Comparison of ENCODE assay signal across 20 cellular contexts in genomic region chr7:128194533-128195282, GRCh38. TPM values are rescaled to one million over a fixed set of nuclear protein-coding genes. Genes with fewer than 3 reads are reported as not detected.
A peak's percentile ranks its signal among the peaks of the same experiment; 100 is the strongest.
DNase-seq lines count a peak whose midpoint lies in the region; ATAC-seq, FAIRE-seq and TF ChIP-seq lines count a peak whose summit lies in the region.
"Had no signal": no experiment of that assay in that cellular context is flagged by ENCODE, and none has a peak within 500 bp of the region (broad histone marks: within the 10 kb centered on the region; RNA-seq: fewer than 3 reads in every experiment).

No MANE protein-coding gene starts in this region.

- no peak overlapping the region for H2AFZ ChIP-seq in GM12878 (ENCODE audit: control insufficient read depth, low read depth, low read length)
- H2AFZ ChIP-seq: PC-9 had no signal

- TF ChIP-seq CTCF in CD14-positive monocyte (IDR thresholded peaks at IDR 0.05) (no peak), HEK293 (tag by site-specific recombination; IDR thresholded peaks at IDR 0.05) (no peak), GM12878 (IDR thresholded peaks at IDR 0.05 in 2 of 3, conservative IDR thresholded peaks at IDR 0.05 in 1 of 3; ENCODE audit: control insufficient read depth in 2 of 3, extremely low read depth in 1 of 3, insufficient read depth in 1 of 3, low read depth in 3 of 3, low read length in 3 of 3) (no peak), kidney (IDR thresholded peaks at IDR 0.05; ENCODE audit: borderline replicate concordance, extremely low read depth, insufficient read depth) (no peak)

- no peak for ATAC-seq in GM12878
- ATAC-seq: A549 had no signal

- RAD21 ChIA-PET in GM12878 (lab: Charles Lee; ENCODE audit: unreplicated experiment) = no interaction called here

- SMC1A ChIA-PET in GM12878 (lab: Charles Lee; ENCODE audit: uncharacterized antibody, unreplicated experiment) = no interaction called here

- H3K27ac ChIP-seq in HEK293 (ENCODE audit: extremely low read depth, low read depth, low read length) = no peak overlapping the region
- no peak overlapping the region for H3K27ac ChIP-seq in GM12878 (ENCODE audit: control insufficient read depth, insufficient read depth)
- no peak overlapping the region for H3K27ac ChIP-seq in kidney (ENCODE audit: low read depth in 2 of 2, low read length in 2 of 2)
- H3K27ac ChIP-seq: A549, PC-9 had no signal

- no peaks in the 10 kb centered on the region; a peak in 1 of 4 replicates for H3K27me3 ChIP-seq in GM12878 (replicated peaks in 1 of 2; ENCODE audit: control insufficient read depth in 2 of 2, insufficient read depth in 2 of 2, low read length in 1 of 2)

- TF ChIP-seq RAD21 in GM12878 (IDR thresholded peaks at IDR 0.05; ENCODE audit: insufficient read depth, low read depth, low read length) = no peak

- H3K9me3 ChIP-seq in HEK293 (ENCODE audit: control insufficient read depth, insufficient read depth, low read depth, low read length) (no peaks in the 10 kb centered on the region), GM12878 (replicated peaks; ENCODE audit: control insufficient read depth, insufficient read depth, low read length) (peaks cover 12% of the 10 kb centered on the region; the same call in 2 of the 3 replicates), kidney (ENCODE audit: control insufficient read depth in 1 of 2, low read length in 2 of 2) (peaks cover 6 to 14% of the 10 kb centered on the region in 2 donors)

- peaks cover 31 to 55% (median 47%) of the 10 kb centered on the region in 7 donors for H3K9me3 Mint-ChIP-seq in CD14-positive monocyte

- no TSS peak for BruUV-seq in GM12878 (replicated peaks; lab: Mats Ljungman, UMichigan)

- in situ Hi-C loops in GM12878 (cut with MboI) = no loop called here

- POLR2A ChIA-PET in HEK293 (lab: Yijun Ruan, JAX) (no interaction called here), GM12878 (lab: Charles Lee) (interaction anchor here (0.6 kb wide), 1 partner anchor 82 kb away, joined by 4 read pairs; no protein-coding TSS in a partner anchor)

- no peaks in the 10 kb centered on the region for H4K20me1 ChIP-seq in GM12878 (ENCODE audit: control insufficient read depth, insufficient read depth)

- no peak for TF ChIP-seq POLR2A in GM12878 (IDR thresholded peaks at IDR 0.05; ENCODE audit: low read depth, low read length)

- H3K4me3 ChIP-seq in HEK293 (ENCODE audit: low read depth, low read length) (no peak overlapping the region), GM12878 (no peak overlapping the region), kidney (ENCODE audit: low read length in 2 of 2) (no peak overlapping the region)
- H3K4me3 ChIP-seq: A549, PC-9 had no signal

- WGBS in GM12878 (ENCODE audit: insufficient coverage, insufficient replicate concordance, low lambda C conversion rate, missing lambda C conversion rate) = 7% methylated on average over 3 of the region's 3 CpGs

- H3K79me2 ChIP-seq in GM12878 (ENCODE audit: control insufficient read depth, insufficient read depth, low read length) = no peaks in the 10 kb centered on the region

- no peaks in the 10 kb centered on the region for H3K4me1 Mint-ChIP-seq in CD14-positive monocyte
- H3K4me1 Mint-ChIP-seq: CD4-positive, CD25-positive, alpha-beta regulatory T cell had no signal

- H3K4me1 ChIP-seq in HEK293 (ENCODE audit: control insufficient read depth, insufficient read depth, low read length) (no peaks in the 10 kb centered on the region), GM12878 (ENCODE audit: control insufficient read depth, insufficient read depth, low read length) (no peaks in the 10 kb centered on the region), kidney (ENCODE audit: control insufficient read depth in 1 of 2, insufficient read depth in 1 of 2, low read depth in 1 of 2, low read length in 2 of 2) (no peaks in the 10 kb centered on the region)
- H3K4me1 ChIP-seq: A549 had no signal

- H3K36me3 ChIP-seq in HEK293 (ENCODE audit: control insufficient read depth in 2 of 2, insufficient read depth in 1 of 2, low read length in 2 of 2) = no peaks in the 10 kb centered on the region
- no peaks in the 10 kb centered on the region for H3K36me3 ChIP-seq in GM12878 (ENCODE audit: control insufficient read depth in 2 of 2, insufficient read depth in 2 of 2, low read length in 1 of 2)
- no peaks in the 10 kb centered on the region for H3K36me3 ChIP-seq in kidney (ENCODE audit: control insufficient read depth in 1 of 2, insufficient read depth in 2 of 2, low read length in 2 of 2)

- peaks cover 10 to 17% (median 17%) of the 10 kb centered on the region in 3 donors for H3K27me3 Mint-ChIP-seq in CD14-positive monocyte (ENCODE audit: low read depth in 3 of 3)

- FAIRE-seq in GM12878 (lab: Jason Lieb, UNC) (no peak), kidney (lab: Jason Lieb, UNC) (no peak)
- FAIRE-seq: A549, G401.6, GM12892, HTR-8/SVneo had no signal

- CTCF ChIA-PET in HEK293 (lab: Yijun Ruan, JAX) = interaction anchor here (0.6 to 1.6 kb wide), 3 partner anchors 14 to 486 kb away, joined by 3 to 4 read pairs (median 3); no protein-coding TSS in a partner anchor
- CTCF ChIA-PET in GM12878 (lab: Yijun Ruan, JAX) = no interaction called here

- peaks cover 1 to 3% of the 10 kb centered on the region in 2 donors for H3K36me3 Mint-ChIP-seq in CD14-positive monocyte

- H3K27ac Mint-ChIP-seq in CD14-positive monocyte = peak overlapping the region in 1 of 7 donors; percentile 46
- H3K27ac Mint-ChIP-seq: CD4-positive, CD25-positive, alpha-beta regulatory T cell had no signal

- peak; percentile 27 for DNase-seq in activated CD4-positive, alpha-beta T cell treated with anti-CD3 and anti-CD28 coated beads for 48 hours
- no peak for DNase-seq in activated CD4-positive, alpha-beta T cell treated with anti-CD3 and anti-CD28 coated beads, Interleukin-2, amount 50 U/mL, for 4 hours
- DNase-seq in CD14-positive monocyte (ENCODE audit: low spot score) (peak; percentile 34), GM12878 (ENCODE audit: low read depth, low spot score) (no peak), kidney (no peak), pons (ENCODE audit: low spot score) (no peak)
- no peak for DNase-seq in stimulated activated naive CD4-positive, alpha-beta T cell treated with Interleukin-2 at 50 U/mL for 16 hours (lab: John Stamatoyannopoulos, UW)
- DNase-seq: DMS79 treated with DMSO at 0.1 percent for 48 hours; KBM-7; NCI-H1105; NCI-H1694 treated with DMSO at 0.1 percent for 48 hours; NCI-H69; NK-92 treated with Interleukin-12 subunit alpha and Interleukin-12 subunit beta, amount 100 ng/mL, for 24 hours; PC-9 had no signal

- no peak overlapping the region for H3K9ac ChIP-seq in GM12878 (ENCODE audit: control insufficient read depth, insufficient read depth, low read length)
- no peak overlapping the region for H3K9ac ChIP-seq in kidney (ENCODE audit: low read length in 2 of 2)

- intact Hi-C loops in CD14-positive monocyte (cut with micrococcal nuclease) (no loop called here), GM12878 (cut with micrococcal nuclease; ENCODE audit: unreplicated experiment) (no loop called here), kidney (cut with DNase I) (no loop called here)

- H3K4me3 Mint-ChIP-seq in CD14-positive monocyte = no peak overlapping the region
- H3K4me3 Mint-ChIP-seq: CD4-positive, CD25-positive, alpha-beta regulatory T cell had no signal

- no peak for TF ChIP-seq EP300 in GM12878 (IDR thresholded peaks at IDR 0.05; ENCODE audit: borderline replicate concordance in 1 of 2, control insufficient read depth in 1 of 2, low read depth in 2 of 2, low read length in 2 of 2)

- H3K4me2 ChIP-seq in GM12878 (ENCODE audit: control insufficient read depth, insufficient read depth) = no peak overlapping the region
- H3K4me2 ChIP-seq: A549, PC-9 had no signal

TF ChIP-seq in GM12878, 131 proteins besides CTCF, POLR2A, EP300 and RAD21:
- TF ChIP-seq KLF5 (IDR thresholded peaks at IDR 0.05; ENCODE audit: partially characterized antibody) (no peak), IRF4 (IDR thresholded peaks at IDR 0.05; ENCODE audit: low read depth, low read length) (peak; percentile 34; the same call in 1 of the 2 replicates), BACH1 (IDR thresholded peaks at IDR 0.05; ENCODE audit: borderline replicate concordance) (no peak), IKZF2 (IDR thresholded peaks at IDR 0.05) (no peak), CBX5 (IDR thresholded peaks at IDR 0.05; ENCODE audit: low read depth) (peak; percentile 97)
TF ChIP-seq in GM12878: peak in this region for 2.

RNA-seq across cellular contexts. Expression of gene LEP, which starts 46.4 kb away (rescaled TPM):
- polyA plus RNA-seq in CD14-positive monocyte (under 1 TPM; 0.12 to 0.13 TPM), GM12878 (2011; rRNA removed) (not detected in 2 replicates), GM12878 (2014; fragmentation: Illumina TruSeq; extraction: Trizol) (not detected in 2 replicates), GM12878 (2014; fragmentation: Nextera tagmentation; extraction: Ambion mirVana) (not detected), GM12878 (2014; rRNA removed) (not detected in 2 replicates), GM12878 (2016; fragmentation: Nextera tagmentation; extraction: Ambion mirVana) (not detected), kidney (ENCODE audit: insufficient read depth, low read depth, low replicate concordance) (not detected)
- total RNA-seq in GM12878 (2013; cell fraction: nucleolus; rRNA removed) = not detected in 2 replicates
- total RNA-seq in GM12878 (2014; rRNA removed) (not detected in 2 replicates), GM12878 (2014; rRNA removed; fragmentation: Illumina TruSeq; extraction: Trizol) (not detected in 2 replicates), GM12878 (2021) (not detected in 2 replicates), kidney (not detected)
- polyA plus RNA-seq in GM12878 (2011; ENCODE audit: low read depth) = not detected
- not detected in 2 replicates for polyA plus RNA-seq in GM12878 (2011; cell fraction: cytosol; rRNA removed)
- polyA plus RNA-seq in GM12878 (2011; cell fraction: nucleus; rRNA removed) = not detected in 2 replicates
- not detected in 2 replicates for polyA plus RNA-seq in GM12878 (2012)
- polyA minus RNA-seq in GM12878 (2011; rRNA and poly(A)+ RNA removed) = not detected in 2 replicates
- polyA minus RNA-seq in GM12878 (2011; cell fraction: cytosol; rRNA and poly(A)+ RNA removed) = not detected in 2 replicates
- not detected in 2 replicates for polyA minus RNA-seq in GM12878 (2011; cell fraction: nucleus; rRNA and poly(A)+ RNA removed)
- total RNA-seq: CD4-positive, CD25-positive, alpha-beta regulatory T cell; PC-9 had no signal
- polyA plus RNA-seq: A549; CD4-positive, CD25-positive, alpha-beta regulatory T cell had no signal

Comparison
In these comparisons a context has a peak if more than half of its experiments do, and no peak if none do; other contexts are left out.
1. DNase-seq: peak in activated CD4-positive, alpha-beta T cell treated with anti-CD3 and anti-CD28 coated beads for 48 hours (single experiment) and CD14-positive monocyte (single experiment); none in activated CD4-positive, alpha-beta T cell treated with anti-CD3 and anti-CD28 coated beads, Interleukin-2, amount 50 U/mL, for 4 hours (0 of 2), GM12878 (single experiment), kidney (single experiment), pons (single experiment) and stimulated activated naive CD4-positive, alpha-beta T cell treated with Interleukin-2 at 50 U/mL for 16 hours (single experiment).